In genomic region chr1:19015476-19015875, GRCh38 we compare ENCODE assay signal across 27 cellular contexts.
"Had no signal": no experiment of that assay in that cellular context is flagged by ENCODE, and none has a peak within 500 bp of the region (broad histone marks: within the 10 kb centered on the region; RNA-seq: fewer than 3 reads in every experiment).

No MANE protein-coding gene starts in this region.

- H3K27ac Mint-ChIP-seq: activated CD4-positive, alpha-beta memory T cell treated with anti-CD3 and anti-CD28 coated beads, Interleukin-2, amount 10 ng/mL, durations not matched to agents 7 days and 5 days; activated CD4-positive, alpha-beta T cell treated with anti-CD3 and anti-CD28 coated beads, Interleukin-2, amount 10 ng/mL, durations not matched to agents 7 days and 5 days; activated naive CD4-positive, alpha-beta T cell treated with anti-CD3 and anti-CD28 coated beads for 36 hours; activated naive CD4-positive, alpha-beta T cell treated with anti-CD3 and anti-CD28 coated beads, Interleukin-2, amount 50 U/mL, for 24 hours; activated naive CD8-positive, alpha-beta T cell treated with anti-CD3 and anti-CD28 coated beads for 36 hours; activated naive CD8-positive, alpha-beta T cell treated with anti-CD3 and anti-CD28 coated beads, Interleukin-2, amount 50 U/mL, for 24 hours; activated T-helper 1 cell treated with anti-CD3 and anti-CD28 coated beads, Interleukin-12 subunit alpha, Interleukin-12 subunit beta, Interleukin-2, Interleukin-4 antibody, amounts not matched to agents 30 ng/mL and 10 ng/mL and 1 ng/mL, durations not matched to agents 14 hours and 24 hours and 36 hours; activated T-helper 2 cell treated with anti-CD3 and anti-CD28 coated beads, Interferon-gamma antibody, Interleukin-2, Interleukin-4, amounts not matched to agents 10 μg/mL and 5 μg/mL and 100 μg/mL, durations not matched to agents 14 hours and 24 hours and 36 hours had no signal

- H3K9me3 ChIP-seq: adrenal gland, body of pancreas, esophagus muscularis mucosa, gastrocnemius medialis had no signal

- H3K27me3 ChIP-seq: adrenal gland, body of pancreas, esophagus muscularis mucosa, foreskin keratinocyte, gastrocnemius medialis had no signal

- H3K9me3 Mint-ChIP-seq: activated CD4-positive, alpha-beta memory T cell treated with anti-CD3 and anti-CD28 coated beads, Interleukin-2, amount 10 ng/mL, durations not matched to agents 7 days and 5 days; activated naive CD4-positive, alpha-beta T cell treated with anti-CD3 and anti-CD28 coated beads for 36 hours; activated naive CD4-positive, alpha-beta T cell treated with anti-CD3 and anti-CD28 coated beads, Interleukin-2, amount 50 U/mL, for 24 hours; activated naive CD8-positive, alpha-beta T cell treated with anti-CD3 and anti-CD28 coated beads for 36 hours; activated naive CD8-positive, alpha-beta T cell treated with anti-CD3 and anti-CD28 coated beads, Interleukin-2, amount 50 U/mL, for 24 hours; activated T-helper 1 cell treated with anti-CD3 and anti-CD28 coated beads, Interleukin-12 subunit alpha, Interleukin-12 subunit beta, Interleukin-2, Interleukin-4 antibody, amounts not matched to agents 30 ng/mL and 10 ng/mL and 1 ng/mL, durations not matched to agents 14 hours and 24 hours and 36 hours had no signal

- H3K27ac ChIP-seq: adrenal gland, body of pancreas, esophagus muscularis mucosa, foreskin keratinocyte, gastrocnemius medialis had no signal

- H3K4me3 Mint-ChIP-seq: activated CD4-positive, alpha-beta memory T cell treated with anti-CD3 and anti-CD28 coated beads, Interleukin-2, amount 10 ng/mL, durations not matched to agents 7 days and 5 days; activated CD4-positive, alpha-beta T cell treated with anti-CD3 and anti-CD28 coated beads, Interleukin-2, amount 10 ng/mL, durations not matched to agents 7 days and 5 days; activated naive CD4-positive, alpha-beta T cell treated with anti-CD3 and anti-CD28 coated beads for 36 hours; activated naive CD4-positive, alpha-beta T cell treated with anti-CD3 and anti-CD28 coated beads, Interleukin-2, amount 50 U/mL, for 24 hours; activated naive CD8-positive, alpha-beta T cell treated with anti-CD3 and anti-CD28 coated beads for 36 hours; activated naive CD8-positive, alpha-beta T cell treated with anti-CD3 and anti-CD28 coated beads, Interleukin-2, amount 50 U/mL, for 24 hours; activated T-helper 1 cell treated with anti-CD3 and anti-CD28 coated beads, Interleukin-12 subunit alpha, Interleukin-12 subunit beta, Interleukin-2, Interleukin-4 antibody, amounts not matched to agents 30 ng/mL and 10 ng/mL and 1 ng/mL, durations not matched to agents 14 hours and 24 hours and 36 hours had no signal

- FAIRE-seq: colon had no signal

- DNase-seq: activated CD4-positive, alpha-beta memory T cell treated with anti-CD3 and anti-CD28 coated beads, Interleukin-2, amount 10 ng/mL, durations not matched to agents 7 days and 5 days; activated CD4-positive, alpha-beta T cell treated with anti-CD3 and anti-CD28 coated beads for 1 hour; activated CD4-positive, alpha-beta T cell treated with anti-CD3 and anti-CD28 coated beads for 4 hours; activated CD4-positive, alpha-beta T cell treated with anti-CD3 and anti-CD28 coated beads, Interleukin-2, amount 10 ng/mL, durations not matched to agents 7 days and 5 days; activated CD4-positive, alpha-beta T cell treated with anti-CD3 and anti-CD28 coated beads, Interleukin-2, amount 50 U/mL, for 4 hours; activated CD4-positive, CD25-positive, alpha-beta regulatory T cell; activated effector memory CD4-positive, alpha-beta T cell treated with anti-CD3 and anti-CD28 coated beads, Interleukin-2, amount 50 U/mL, for 16 hours; activated naive CD4-positive, alpha-beta T cell treated with anti-CD3 and anti-CD28 coated beads for 36 hours; activated naive CD8-positive, alpha-beta T cell treated with anti-CD3 and anti-CD28 coated beads for 36 hours; activated naive CD8-positive, alpha-beta T cell treated with anti-CD3 and anti-CD28 coated beads, Interleukin-2, amount 50 U/mL, for 24 hours; activated T-cell treated with anti-CD3 and anti-CD28 coated beads, Interleukin-2, amount 50 U/mL, for 1 hour; activated T-cell treated with anti-CD3 and anti-CD28 coated beads, Interleukin-2, amount 50 U/mL, for 48 hours; amygdala; aorta; body of pancreas; caudate nucleus; effector CD8-positive, alpha-beta T cell; erythroblast; foreskin keratinocyte; gastrocnemius medialis; T-helper 2 cell had no signal

- H3K4me1 ChIP-seq: gastrocnemius medialis had no signal

- H3K4me3 ChIP-seq: adrenal gland, body of pancreas, esophagus muscularis mucosa, gastrocnemius medialis had no signal

- H3K36me3 Mint-ChIP-seq: activated naive CD4-positive, alpha-beta T cell treated with anti-CD3 and anti-CD28 coated beads, Interleukin-2, amount 50 U/mL, for 24 hours; activated naive CD8-positive, alpha-beta T cell treated with anti-CD3 and anti-CD28 coated beads for 36 hours had no signal

- H3K27me3 Mint-ChIP-seq: activated naive CD8-positive, alpha-beta T cell treated with anti-CD3 and anti-CD28 coated beads for 36 hours had no signal

- H3K36me3 ChIP-seq: adrenal gland, esophagus muscularis mucosa, gastrocnemius medialis had no signal
